ENCODE assay signal across 10 cellular contexts in genomic region chr7:105769951-105770628, GRCh38.
DNase-seq lines count a peak whose midpoint lies in the region; ATAC-seq and TF ChIP-seq lines count a peak whose summit lies in the region.
"Had no signal": no experiment of that assay in that cellular context is flagged by ENCODE, and none has a peak within 500 bp of the region (broad histone marks: within the 10 kb centered on the region; RNA-seq: fewer than 3 reads in every experiment).

No MANE protein-coding gene starts in this region.

- no peak overlapping the region for H3K4me3 Mint-ChIP-seq in activated T-cell treated with anti-CD3 and anti-CD28 coated beads, Interleukin-2, amount 50 U/mL, for 4 hours
- peak overlapping the region; percentile 25 for H3K4me3 Mint-ChIP-seq in stimulated activated memory B cell treated with anti-CD40 and anti-IgM and Interleukin-4, amounts not matched to agents 10 μg/mL and 1 μg/mL and 100 μg/mL, for 72 hours
- no peak overlapping the region for H3K4me3 Mint-ChIP-seq in naive thymus-derived CD8-positive, alpha-beta T cell

- H3K4me3 ChIP-seq in fibroblast of mammary gland (ENCODE audit: control insufficient read depth, low read depth, low read length) (no peak overlapping the region), dorsolateral prefrontal cortex (no peak overlapping the region)
- H3K4me3 ChIP-seq: BLaER1 treated with 17β-estradiol and CSF1 and Interleukin-3, amounts not matched to agents 10 nM and 100 nM; Peyer's patch had no signal

- ATAC-seq in activated T-cell treated with anti-CD3 and anti-CD28 coated beads, Interleukin-2, amount 50 U/mL, for 4 hours, result peak; percentile 54 to 58
- peak; percentile 88 for ATAC-seq in stimulated activated memory B cell treated with anti-CD40 and anti-IgM and Interleukin-4, amounts not matched to agents 10 μg/mL and 1 μg/mL and 100 μg/mL, for 72 hours
- ATAC-seq in naive thymus-derived CD8-positive, alpha-beta T cell, result no peak
- no peak for ATAC-seq in GM21423 (IDR thresholded peaks at IDR 0.05; ENCODE audit: unreplicated experiment)

- H3K4me1 Mint-ChIP-seq in activated T-cell treated with anti-CD3 and anti-CD28 coated beads, Interleukin-2, amount 50 U/mL, for 4 hours (ENCODE audit: low read depth), result peaks cover 27% of the 10 kb centered on the region
- peaks cover 68% of the 10 kb centered on the region for H3K4me1 Mint-ChIP-seq in stimulated activated memory B cell treated with anti-CD40 and anti-IgM and Interleukin-4, amounts not matched to agents 10 μg/mL and 1 μg/mL and 100 μg/mL, for 72 hours
- peaks cover 0 to 11% (median under 1%) of the 10 kb centered on the region in 4 donors for H3K4me1 Mint-ChIP-seq in naive thymus-derived CD8-positive, alpha-beta T cell

- intact Hi-C loops in dorsolateral prefrontal cortex (cut with DNase I), result loop anchor here in 1 of 2 donors (10.0 kb wide), 1 partner anchor 375 kb away; no protein-coding TSS in a partner anchor

- peaks cover 2% of the 10 kb centered on the region for H3K36me3 Mint-ChIP-seq in activated T-cell treated with anti-CD3 and anti-CD28 coated beads, Interleukin-2, amount 50 U/mL, for 4 hours (ENCODE audit: insufficient read depth)
- H3K36me3 Mint-ChIP-seq in stimulated activated memory B cell treated with anti-CD40 and anti-IgM and Interleukin-4, amounts not matched to agents 10 μg/mL and 1 μg/mL and 100 μg/mL, for 72 hours, result no peaks in the 10 kb centered on the region
- H3K36me3 Mint-ChIP-seq in naive thymus-derived CD8-positive, alpha-beta T cell, result peaks cover 0 to 6% (median 4%) of the 10 kb centered on the region in 3 donors

- POLR2A ChIA-PET in naive thymus-derived CD8-positive, alpha-beta T cell (lab: Charles Lee), result interaction anchor here (0.6 to 0.9 kb wide), 2 partner anchors 103 to 105 kb away, joined by 3 to 5 read pairs; no protein-coding TSS in a partner anchor

- no peak for TF ChIP-seq CTCF in fibroblast of mammary gland (conservative IDR thresholded peaks at IDR 0.05; ENCODE audit: control insufficient read depth, insufficient read depth, low read depth, low read length)
- no peak for TF ChIP-seq CTCF in dorsolateral prefrontal cortex (IDR thresholded peaks at IDR 0.05 in 54 of 56, conservative IDR thresholded peaks at IDR 0.05 in 2 of 56; ENCODE audit: low read depth in 1 of 56, partially characterized antibody in 56 of 56)

- H3K27ac Mint-ChIP-seq in stimulated activated memory B cell treated with anti-CD40 and anti-IgM and Interleukin-4, amounts not matched to agents 10 μg/mL and 1 μg/mL and 100 μg/mL, for 72 hours, result peak overlapping the region; percentile 78
- no peak overlapping the region for H3K27ac Mint-ChIP-seq in naive thymus-derived CD8-positive, alpha-beta T cell

- no peak for DNase-seq in activated T-cell treated with anti-CD3 and anti-CD28 coated beads, Interleukin-2, amount 50 U/mL, for 4 hours
- DNase-seq in activated T-cell treated with anti-CD3 and anti-CD28 coated beads for 4 hours (no peak), NCI-H82 (lab: John Stamatoyannopoulos, UW) (peak; percentile 83), fibroblast of mammary gland (ENCODE audit: low read depth) (peak; percentile 10), dorsolateral prefrontal cortex (no peak)
- no peak for DNase-seq in naive thymus-derived CD8-positive, alpha-beta T cell
- DNase-seq: Peyer's patch had no signal

- no peaks in the 10 kb centered on the region for H3K27me3 Mint-ChIP-seq in activated T-cell treated with anti-CD3 and anti-CD28 coated beads, Interleukin-2, amount 50 U/mL, for 4 hours (ENCODE audit: low read depth)
- H3K27me3 Mint-ChIP-seq in stimulated activated memory B cell treated with anti-CD40 and anti-IgM and Interleukin-4, amounts not matched to agents 10 μg/mL and 1 μg/mL and 100 μg/mL, for 72 hours, result no peaks in the 10 kb centered on the region
- no peaks in the 10 kb centered on the region for H3K27me3 Mint-ChIP-seq in naive thymus-derived CD8-positive, alpha-beta T cell

- H3K27me3 ChIP-seq in dorsolateral prefrontal cortex, result no peaks in the 10 kb centered on the region
- H3K27me3 ChIP-seq: BLaER1 treated with 17β-estradiol and CSF1 and Interleukin-3, amounts not matched to agents 10 nM and 100 nM; Peyer's patch had no signal

- H3K9me3 Mint-ChIP-seq in activated T-cell treated with anti-CD3 and anti-CD28 coated beads, Interleukin-2, amount 50 U/mL, for 4 hours, result no peaks in the 10 kb centered on the region
- H3K9me3 Mint-ChIP-seq in stimulated activated memory B cell treated with anti-CD40 and anti-IgM and Interleukin-4, amounts not matched to agents 10 μg/mL and 1 μg/mL and 100 μg/mL, for 72 hours, result no peaks in the 10 kb centered on the region
- peaks cover 0 to 2% (median 0%) of the 10 kb centered on the region in 9 donors for H3K9me3 Mint-ChIP-seq in naive thymus-derived CD8-positive, alpha-beta T cell

- no peak overlapping the region for H3K27ac ChIP-seq in dorsolateral prefrontal cortex
- H3K27ac ChIP-seq: BLaER1 treated with 17β-estradiol and CSF1 and Interleukin-3, amounts not matched to agents 10 nM and 100 nM; Peyer's patch had no signal

Comparison
In these comparisons a context has a peak if more than half of its experiments do, and no peak if none do; other contexts are left out.
1. ATAC-seq: peak in activated T-cell treated with anti-CD3 and anti-CD28 coated beads, Interleukin-2, amount 50 U/mL, for 4 hours (2 of 2) and stimulated activated memory B cell treated with anti-CD40 and anti-IgM and Interleukin-4, amounts not matched to agents 10 μg/mL and 1 μg/mL and 100 μg/mL, for 72 hours (single experiment); none in naive thymus-derived CD8-positive, alpha-beta T cell (0 of 2) and GM21423 (single experiment).
2. DNase-seq: peak in NCI-H82 (single experiment) and fibroblast of mammary gland (single experiment); none in activated T-cell treated with anti-CD3 and anti-CD28 coated beads, Interleukin-2, amount 50 U/mL, for 4 hours (single experiment), activated T-cell treated with anti-CD3 and anti-CD28 coated beads for 4 hours (single experiment), naive thymus-derived CD8-positive, alpha-beta T cell (0 of 10) and dorsolateral prefrontal cortex (0 of 10).